9 cellular contexts compared by ENCODE assay signal in the genomic region with DNA sequence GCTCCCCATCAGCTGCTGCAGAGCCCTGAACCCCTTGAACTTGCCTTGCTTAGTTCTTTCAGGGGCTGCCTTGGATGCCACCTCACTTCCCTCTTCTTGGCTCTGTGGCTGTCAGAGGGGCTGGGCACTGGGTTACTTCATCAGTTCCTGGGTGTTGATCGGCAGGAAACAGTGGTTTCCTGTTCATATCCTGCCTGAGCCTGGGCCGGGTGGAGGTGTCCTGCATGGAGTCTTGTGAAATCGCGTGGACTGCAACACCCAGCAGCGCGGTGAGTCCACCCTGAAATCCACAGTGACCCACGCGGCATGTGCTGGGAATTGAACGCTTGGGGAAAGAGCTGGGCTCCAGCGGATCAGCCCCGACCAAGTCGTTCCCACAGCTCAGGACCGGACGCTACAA.
DNase-seq lines count a peak whose midpoint lies in the region; ATAC-seq lines count a peak whose summit lies in the region.
"Had no signal": no experiment of that assay in that cellular context is flagged by ENCODE, and none has a peak within 500 bp of the region (broad histone marks: within the 10 kb centered on the region; RNA-seq: fewer than 3 reads in every experiment).

No MANE protein-coding gene starts in this region.

- H3K36me3 Mint-ChIP-seq in activated CD8-positive, alpha-beta T cell treated with anti-CD3 and anti-CD28 coated beads, Interleukin-2, amount 10 ng/mL, durations not matched to agents 7 days and 5 days (ENCODE audit: low read depth) = no peaks in the 10 kb centered on the region

- ATAC-seq in activated CD8-positive, alpha-beta T cell treated with anti-CD3 and anti-CD28 coated beads, Interleukin-2, amount 10 ng/mL, durations not matched to agents 7 days and 5 days = peak; percentile 73
- ATAC-seq in left cardiac atrium = peak in 1 of 2 donors; percentile 66
- peak; percentile 47 for ATAC-seq in stimulated activated naive CD8-positive, alpha-beta T cell treated with anti-CD3 and anti-CD28 coated beads, Interleukin-15, Interleukin-2, amounts not matched to agents 100 U/mL and 50 U/mL, for 24 hours
- ATAC-seq in GM21390 (IDR thresholded peaks at IDR 0.05; ENCODE audit: unreplicated experiment) = no peak
- no peak for ATAC-seq in HG03196 (IDR thresholded peaks at IDR 0.05; ENCODE audit: unreplicated experiment)
- ATAC-seq: gastrocnemius medialis had no signal

- DNase-seq in activated gamma-delta T cell treated with Interleukin-2 at 50 U/mL for 16 hours = peak; percentile 52
- no peak for DNase-seq in activated gamma-delta T cell (lab: John Stamatoyannopoulos, UW)
- DNase-seq in activated CD8-positive, alpha-beta T cell treated with anti-CD3 and anti-CD28 coated beads, Interleukin-2, amount 10 ng/mL, durations not matched to agents 7 days and 5 days = peak; percentile 82
- DNase-seq in left cardiac atrium = peak; percentile 64
- peak; percentile 52 for DNase-seq in stimulated activated naive CD8-positive, alpha-beta T cell treated with anti-CD3 and anti-CD28 coated beads, Interleukin-15, Interleukin-2, amounts not matched to agents 100 U/mL and 50 U/mL, for 24 hours
- no peak for DNase-seq in retina

- H3K9me3 Mint-ChIP-seq in activated CD8-positive, alpha-beta T cell treated with anti-CD3 and anti-CD28 coated beads, Interleukin-2, amount 10 ng/mL, durations not matched to agents 7 days and 5 days (ENCODE audit: insufficient read depth) = no peaks in the 10 kb centered on the region

- CTCF ChIA-PET in activated CD8-positive, alpha-beta T cell treated with anti-CD3 and anti-CD28 coated beads, Interleukin-2, amount 10 ng/mL, durations not matched to agents 7 days and 5 days (lab: Charles Lee) = interaction anchor here (2.1 to 4.1 kb wide), 5 partner anchors 12 to 209 kb away, joined by 7 to 47 read pairs (median 20); a partner anchor contains a TSS

- POLR2A ChIA-PET in activated CD8-positive, alpha-beta T cell treated with anti-CD3 and anti-CD28 coated beads, Interleukin-2, amount 10 ng/mL, durations not matched to agents 7 days and 5 days (lab: Charles Lee) = interaction anchor here (0.5 to 1.0 kb wide), 2 partner anchors 84 to 115 kb away, joined by 3 read pairs; no protein-coding TSS in a partner anchor

- peaks cover 8% of the 10 kb centered on the region for H3K27me3 Mint-ChIP-seq in activated CD8-positive, alpha-beta T cell treated with anti-CD3 and anti-CD28 coated beads, Interleukin-2, amount 10 ng/mL, durations not matched to agents 7 days and 5 days (ENCODE audit: low read depth)

- peak overlapping the region; percentile 75 for H3K4me3 Mint-ChIP-seq in activated CD8-positive, alpha-beta T cell treated with anti-CD3 and anti-CD28 coated beads, Interleukin-2, amount 10 ng/mL, durations not matched to agents 7 days and 5 days

- intact Hi-C loops in left cardiac atrium (cut with DNase I) = loop anchor here in 1 of 2 donors (2.0 to 10.0 kb wide), 3 partner anchors 147 to 1839 kb away; no protein-coding TSS in a partner anchor

- peaks cover 51% of the 10 kb centered on the region for H3K4me1 Mint-ChIP-seq in activated CD8-positive, alpha-beta T cell treated with anti-CD3 and anti-CD28 coated beads, Interleukin-2, amount 10 ng/mL, durations not matched to agents 7 days and 5 days (ENCODE audit: low read depth)

- peak overlapping the region; percentile 89 for H3K27ac Mint-ChIP-seq in activated CD8-positive, alpha-beta T cell treated with anti-CD3 and anti-CD28 coated beads, Interleukin-2, amount 10 ng/mL, durations not matched to agents 7 days and 5 days

Comparison
In these comparisons a context has a peak if more than half of its experiments do, and no peak if none do; other contexts are left out.
1. DNase-seq: peak in activated gamma-delta T cell treated with Interleukin-2 at 50 U/mL for 16 hours (single experiment), activated CD8-positive, alpha-beta T cell treated with anti-CD3 and anti-CD28 coated beads, Interleukin-2, amount 10 ng/mL, durations not matched to agents 7 days and 5 days (single experiment), left cardiac atrium (single experiment) and stimulated activated naive CD8-positive, alpha-beta T cell treated with anti-CD3 and anti-CD28 coated beads, Interleukin-15, Interleukin-2, amounts not matched to agents 100 U/mL and 50 U/mL, for 24 hours (single experiment); none in activated gamma-delta T cell (single experiment) and retina (single experiment).
2. ATAC-seq: peak in activated CD8-positive, alpha-beta T cell treated with anti-CD3 and anti-CD28 coated beads, Interleukin-2, amount 10 ng/mL, durations not matched to agents 7 days and 5 days (single experiment) and stimulated activated naive CD8-positive, alpha-beta T cell treated with anti-CD3 and anti-CD28 coated beads, Interleukin-15, Interleukin-2, amounts not matched to agents 100 U/mL and 50 U/mL, for 24 hours (single experiment); none in GM21390 (single experiment) and HG03196 (single experiment).